Comparison of ENCODE assay signal across 6 cellular contexts in the genomic region with DNA sequence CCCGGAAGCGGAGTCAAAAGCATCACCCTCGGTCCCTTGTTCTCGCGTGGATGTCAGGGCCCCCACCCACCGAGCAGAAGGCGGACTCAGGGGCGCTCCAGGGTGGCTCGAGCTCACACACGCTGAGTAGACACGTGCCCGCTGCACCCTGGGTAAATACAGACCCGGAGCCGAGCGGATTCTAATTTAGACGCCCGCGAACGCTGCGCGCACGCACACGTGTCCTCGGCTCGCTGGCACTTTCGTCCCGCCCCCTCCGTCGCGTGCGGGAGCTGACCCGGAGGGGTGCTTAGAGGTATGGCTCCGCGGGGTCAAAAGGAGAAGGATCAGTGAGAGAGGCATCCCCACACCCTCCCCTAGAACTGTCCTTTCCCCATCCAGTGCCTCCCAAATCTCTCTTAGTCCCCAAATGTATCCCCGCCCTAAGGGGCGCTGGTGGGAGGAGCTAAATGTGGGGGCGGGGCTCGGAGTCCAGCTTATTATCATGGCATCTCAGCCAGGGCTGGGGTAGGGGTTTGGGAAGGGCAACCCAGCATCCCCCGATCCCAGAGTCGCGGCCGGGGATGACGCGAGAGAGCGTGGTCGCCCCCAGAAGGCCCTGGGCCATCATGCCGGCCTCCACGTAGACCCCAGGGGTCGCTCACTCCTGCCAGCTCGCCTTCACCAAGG. TPM values are rescaled to one million over a fixed set of nuclear protein-coding genes. Genes with fewer than 3 reads are reported as not detected.
DNase-seq lines count a peak whose midpoint lies in the region; ATAC-seq and TF ChIP-seq lines count a peak whose summit lies in the region.

No MANE protein-coding gene starts in this region.

- peak overlapping the region; percentile 40 for H3K4me3 ChIP-seq in NT2/D1 (ENCODE audit: insufficient read length, low read depth)
- H3K4me3 ChIP-seq in mesodermal cell (ENCODE audit: extremely low read depth, insufficient read depth, low read length, poor library complexity, severe bottlenecking), result peak overlapping the region; percentile 24
- H3K4me3 ChIP-seq in tibial nerve, result peak overlapping the region in 2 of 4 donors; percentile 16 to 30

- H3K4me1 ChIP-seq in NT2/D1 (ENCODE audit: insufficient read depth, insufficient read length) (peaks cover 43% of the 10 kb centered on the region), mesodermal cell (ENCODE audit: control insufficient read depth, insufficient read depth, low read length, poor library complexity, severe bottlenecking) (peaks cover 14% of the 10 kb centered on the region), tibial nerve (peaks cover 0 to 76% (median 51%) of the 10 kb centered on the region in 4 donors)

- H3K36me3 ChIP-seq in NT2/D1 (ENCODE audit: insufficient read depth, insufficient read length, low read length) (peaks cover 17% of the 10 kb centered on the region), mesodermal cell (ENCODE audit: control insufficient read depth, insufficient read depth, low read length) (no peaks in the 10 kb centered on the region), tibial nerve (peaks cover 0 to 17% (median 1%) of the 10 kb centered on the region in 3 donors)

- peak overlapping the region; percentile 50 for H3K27ac Mint-ChIP-seq in activated naive CD8-positive, alpha-beta T cell

- peaks cover 8% of the 10 kb centered on the region for H3K27me3 Mint-ChIP-seq in activated naive CD8-positive, alpha-beta T cell

- H3K27ac ChIP-seq in mesodermal cell (ENCODE audit: low read depth, low read length, severe bottlenecking) (no peak overlapping the region), tibial nerve (no peak overlapping the region)

- H3K4me1 Mint-ChIP-seq in activated naive CD8-positive, alpha-beta T cell (ENCODE audit: low read depth), result peaks cover 46% of the 10 kb centered on the region

- peak overlapping the region; percentile 66 for H3K9ac ChIP-seq in NT2/D1 (ENCODE audit: insufficient read length, low read depth)

- ATAC-seq in GM21737 (IDR thresholded peaks at IDR 0.05; ENCODE audit: unreplicated experiment), result no peak

- H3K9me3 ChIP-seq in NT2/D1 (ENCODE audit: insufficient read depth, low read length) (no peaks in the 10 kb centered on the region), mesodermal cell (ENCODE audit: control insufficient read depth, low read length) (no peaks in the 10 kb centered on the region), tibial nerve (no peaks in the 10 kb centered on the region)

- TF ChIP-seq POLR2A in tibial nerve (IDR thresholded peaks at IDR 0.05), result no peak

- TF ChIP-seq CTCF in GM13977 (IDR thresholded peaks at IDR 0.05; ENCODE audit: extremely low read depth, insufficient read depth, missing control alignments), result no peak
- TF ChIP-seq CTCF in tibial nerve (IDR thresholded peaks at IDR 0.05), result no peak

- 2 to 4% methylated on average over 28 to 44 of the region's 50 CpGs for WGBS in mesodermal cell (ENCODE audit: insufficient coverage in 2 of 2), 2 experiments
- 1 to 2% methylated on average over 26 to 44 of the region's 50 CpGs for whole genome bisulfite sequencing in tibial nerve, 2 donors

- no peak for TF ChIP-seq EP300 in tibial nerve (IDR thresholded peaks at IDR 0.05)

- H3K36me3 Mint-ChIP-seq in activated naive CD8-positive, alpha-beta T cell, result peaks cover 8% of the 10 kb centered on the region

- H3K4me3 Mint-ChIP-seq in activated naive CD8-positive, alpha-beta T cell, result peak overlapping the region; percentile 77

- DNase-seq in GM13977 (ENCODE audit: low spot score) (peak; percentile 75), NT2/D1 (ENCODE audit: low read depth, low spot score) (no peak), tibial nerve (ENCODE audit: low spot score in 2 of 2) (no peak)

- H3K27me3 ChIP-seq in NT2/D1 (ENCODE audit: insufficient read depth, insufficient read length) (peaks cover 69% of the 10 kb centered on the region), tibial nerve (peaks cover 3 to 77% of the 10 kb centered on the region in 2 donors)

- in situ Hi-C loops in GM13977 (cut with MboI; ENCODE audit: low pct_unique_long_range_greater_than_20kb, low sequenced_read_pairs, unreplicated experiment), result no loop called here

- no peaks in the 10 kb centered on the region for H3K9me3 Mint-ChIP-seq in activated naive CD8-positive, alpha-beta T cell (ENCODE audit: low read depth)

RNA-seq across cellular contexts. Expression of a gene that starts 0.5 kb away (rescaled TPM):
- polyA plus RNA-seq in mesodermal cell (2013, experiment 1 of 2), result 2.5 TPM
- polyA plus RNA-seq in mesodermal cell (2013, experiment 2 of 2), result 0.86 TPM
- total RNA-seq in tibial nerve, result 1 to 10 TPM in 2 of 4 donors, under 1 TPM in 2; 0.21 to 2.7 (median 0.93) TPM

RNA-seq across cellular contexts. Expression of a gene that starts 2.5 kb away (rescaled TPM):
- 1.9 TPM for polyA plus RNA-seq in mesodermal cell (2013, experiment 1 of 2)
- polyA plus RNA-seq in mesodermal cell (2013, experiment 2 of 2), result 1.7 TPM
- total RNA-seq in tibial nerve, result 1 to 10 TPM in 1 of 4 donors, not detected in 3; 1.3 TPM

RNA-seq across cellular contexts. Expression of a gene that starts 18.4 kb away (rescaled TPM):
- 6.0 TPM for polyA plus RNA-seq in mesodermal cell (2013, experiment 1 of 2)
- 4.5 TPM for polyA plus RNA-seq in mesodermal cell (2013, experiment 2 of 2)
- 10 to 100 TPM; 14.7 to 50.1 (median 43.1) TPM for total RNA-seq in tibial nerve

RNA-seq across cellular contexts. Expression of a gene that starts 20.3 kb away (rescaled TPM):
- polyA plus RNA-seq in mesodermal cell (2013, experiment 1 of 2), result 5.6 TPM
- polyA plus RNA-seq in mesodermal cell (2013, experiment 2 of 2), result 1.7 TPM
- total RNA-seq in tibial nerve, result 1 to 10 TPM; 2.9 to 4.5 (median 3.5) TPM

RNA-seq across cellular contexts. Expression of a gene that starts 26.5 kb away (rescaled TPM):
- polyA plus RNA-seq in mesodermal cell (2013, experiment 1 of 2), result 14.1 TPM
- 13.8 TPM for polyA plus RNA-seq in mesodermal cell (2013, experiment 2 of 2)
- total RNA-seq in tibial nerve, result 10 to 100 TPM; 10.0 to 29.1 (median 18.2) TPM
